In the genomic region with DNA sequence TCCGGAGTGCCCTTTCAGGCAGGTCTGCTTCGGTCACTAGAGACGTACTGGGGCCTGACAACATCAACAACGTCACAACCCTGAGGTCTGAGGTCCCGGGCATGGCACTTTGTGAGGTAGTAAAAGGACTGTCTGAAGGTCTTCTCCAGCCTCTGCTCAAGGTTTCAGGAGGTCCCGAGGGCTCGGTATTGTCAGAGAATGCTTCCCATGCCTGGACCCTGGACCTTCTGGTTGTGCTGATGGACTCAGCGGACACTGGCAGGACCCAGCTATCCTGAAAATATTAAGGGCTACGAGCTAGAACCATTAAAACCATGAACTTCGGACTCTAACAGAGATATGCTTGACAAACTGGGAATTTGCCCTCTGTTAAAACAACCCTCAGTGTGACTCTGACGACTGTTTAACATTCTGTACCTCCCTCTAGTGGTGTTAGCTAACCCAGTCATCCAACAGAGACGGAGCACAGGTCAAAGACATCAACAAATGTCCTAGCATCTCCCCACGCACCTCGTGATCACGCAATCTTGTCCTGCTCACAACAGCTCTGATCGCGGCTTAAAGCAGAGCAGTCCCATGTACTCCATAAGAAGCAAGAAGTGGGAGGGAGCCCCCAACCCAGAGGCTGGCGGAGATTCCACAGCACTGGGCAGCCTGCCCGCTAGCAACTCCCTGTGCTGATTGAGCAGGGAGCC, we compare ENCODE assay signal across 13 cellular contexts.
DNase-seq lines count a peak whose midpoint lies in the region; ATAC-seq and TF ChIP-seq lines count a peak whose summit lies in the region.
"Had no signal": no experiment of that assay in that cellular context is flagged by ENCODE, and none has a peak within 500 bp of the region (broad histone marks: within the 10 kb centered on the region; RNA-seq: fewer than 3 reads in every experiment).

No MANE protein-coding gene starts in this region.

- H3K36me3 Mint-ChIP-seq in type B pancreatic cell, result peaks cover 34% of the 10 kb centered on the region
- peaks cover 76% of the 10 kb centered on the region for H3K36me3 Mint-ChIP-seq in activated naive CD4-positive, alpha-beta T cell treated with anti-CD3 and anti-CD28 coated beads for 36 hours (ENCODE audit: low read depth)

- 88 to 89% methylated on average over 19 of the region's 19 CpGs for WGBS in heart right ventricle, 2 donors

- H3K27me3 ChIP-seq in heart right ventricle, result no peaks in the 10 kb centered on the region
- H3K27me3 ChIP-seq in adipocyte (replicated peaks; ENCODE audit: control insufficient read depth, insufficient read depth, low read length), result no peaks in the 10 kb centered on the region
- H3K27me3 ChIP-seq: breast epithelium had no signal

- no peak overlapping the region for H3K27ac ChIP-seq in heart right ventricle
- H3K27ac ChIP-seq: breast epithelium had no signal

- no peak overlapping the region for H3K27ac Mint-ChIP-seq in type B pancreatic cell
- H3K27ac Mint-ChIP-seq in activated naive CD4-positive, alpha-beta T cell treated with anti-CD3 and anti-CD28 coated beads for 36 hours, result no peak overlapping the region
- H3K27ac Mint-ChIP-seq: T-cell had no signal

- H3K36me3 ChIP-seq in heart right ventricle, result peaks cover 0 to 81% (median 46%) of the 10 kb centered on the region in 9 donors
- H3K36me3 ChIP-seq in adipocyte (ENCODE audit: control insufficient read depth, insufficient read depth, low read length, severe bottlenecking), result peaks cover 60% of the 10 kb centered on the region

- CTCF ChIA-PET in activated naive CD4-positive, alpha-beta T cell treated with anti-CD3 and anti-CD28 coated beads for 36 hours (lab: Charles Lee), result interaction anchor here (1.2 kb wide), 1 partner anchor 86 kb away, joined by 4 read pairs; no protein-coding TSS in a partner anchor

- TF ChIP-seq CTCF in heart right ventricle (IDR thresholded peaks at IDR 0.05) (peak in 5 of 9 donors; percentile 11 to 50 (median 28)), type B pancreatic cell (conservative IDR thresholded peaks at IDR 0.05) (peak; percentile 36)

- no peaks in the 10 kb centered on the region for H3K27me3 Mint-ChIP-seq in type B pancreatic cell
- no peaks in the 10 kb centered on the region for H3K27me3 Mint-ChIP-seq in activated naive CD4-positive, alpha-beta T cell treated with anti-CD3 and anti-CD28 coated beads for 36 hours (ENCODE audit: low read depth)
- H3K27me3 Mint-ChIP-seq: CD4-positive, CD25-positive, alpha-beta regulatory T cell; naive thymus-derived CD8-positive, alpha-beta T cell; T-cell had no signal

- DNase-seq in heart right ventricle, result no peak
- DNase-seq in left ventricle myocardium superior, result no peak
- DNase-seq in adipocyte (ENCODE audit: low read depth), result peak; percentile 5
- DNase-seq in iPS DF 19.7 (ENCODE audit: low read depth, low spot score), result peak; percentile 7
- no peak for DNase-seq in type B pancreatic cell (ENCODE audit: extremely low spot score, unreplicated experiment)
- DNase-seq in activated naive CD4-positive, alpha-beta T cell treated with anti-CD3 and anti-CD28 coated beads for 36 hours, result no peak
- DNase-seq in stimulated activated CD4-positive, alpha-beta T cell treated with anti-CD3 and anti-CD28 coated beads, Interleukin-12 subunit alpha, Interleukin-12 subunit beta, amount 100 ng/mL, for 4 hours, result no peak
- DNase-seq: CD4-positive, CD25-positive, alpha-beta regulatory T cell; naive thymus-derived CD8-positive, alpha-beta T cell; stimulated activated CD4-positive, alpha-beta T cell treated with anti-CD3 and anti-CD28 coated beads, Interleukin-4, amount 100 ng/mL, for 1 hour; T-cell had no signal

- H3K4me1 Mint-ChIP-seq in type B pancreatic cell (ENCODE audit: unreplicated experiment), result no peaks in the 10 kb centered on the region
- no peaks in the 10 kb centered on the region for H3K4me1 Mint-ChIP-seq in activated naive CD4-positive, alpha-beta T cell treated with anti-CD3 and anti-CD28 coated beads for 36 hours (ENCODE audit: low read depth)
- H3K4me1 Mint-ChIP-seq: T-cell had no signal

- intact Hi-C loops in heart right ventricle (cut with DNase I) (loop anchor here in 1 of 10 donors (10.0 kb wide), 1 partner anchor 83 kb away; no protein-coding TSS in a partner anchor), left ventricle myocardium superior (cut with micrococcal nuclease) (no loop called here)
- intact Hi-C loops in activated naive CD4-positive, alpha-beta T cell treated with anti-CD3 and anti-CD28 coated beads for 36 hours (cut with micrococcal nuclease), result no loop called here

- H3K4me1 ChIP-seq in heart right ventricle, result peaks cover 0 to 11% (median 0%) of the 10 kb centered on the region in 9 donors
- H3K4me1 ChIP-seq in adipocyte (ENCODE audit: control insufficient read depth, insufficient read depth, low read length), result no peaks in the 10 kb centered on the region
- H3K4me1 ChIP-seq: breast epithelium had no signal

- H3K4me3 ChIP-seq in heart right ventricle (no peak overlapping the region), adipocyte (ENCODE audit: low read length) (no peak overlapping the region)
- H3K4me3 ChIP-seq: breast epithelium had no signal

- ATAC-seq in heart right ventricle (peak in 6 of 8 donors; percentile 13 to 64 (median 36)), left ventricle myocardium superior (no peak), HG02981 (IDR thresholded peaks at IDR 0.05; ENCODE audit: unreplicated experiment) (no peak)
- ATAC-seq: naive thymus-derived CD8-positive, alpha-beta T cell; T-cell had no signal

- H3K9me3 ChIP-seq in heart right ventricle (peaks cover 0 to 11% (median 0%) of the 10 kb centered on the region in 11 donors), adipocyte (ENCODE audit: control insufficient read depth, low read length) (no peaks in the 10 kb centered on the region)

- no peak overlapping the region for H3K9ac ChIP-seq in adipocyte (ENCODE audit: low read length)

- H3K9me3 Mint-ChIP-seq in type B pancreatic cell, result no peaks in the 10 kb centered on the region
- H3K9me3 Mint-ChIP-seq in activated naive CD4-positive, alpha-beta T cell treated with anti-CD3 and anti-CD28 coated beads for 36 hours, result peaks cover 20% of the 10 kb centered on the region

- no peak overlapping the region for H3K4me3 Mint-ChIP-seq in type B pancreatic cell
- H3K4me3 Mint-ChIP-seq in activated naive CD4-positive, alpha-beta T cell treated with anti-CD3 and anti-CD28 coated beads for 36 hours, result no peak overlapping the region
- H3K4me3 Mint-ChIP-seq: CD4-positive, CD25-positive, alpha-beta regulatory T cell; naive thymus-derived CD8-positive, alpha-beta T cell; T-cell had no signal

Comparison
In these comparisons a context has a peak if more than half of its experiments do, and no peak if none do; other contexts are left out.
1. ATAC-seq: peak in heart right ventricle (6 of 8); none in left ventricle myocardium superior (single experiment) and HG02981 (single experiment).
2. DNase-seq: peak in adipocyte (single experiment) and iPS DF 19.7 (single experiment); none in heart right ventricle (0 of 2), left ventricle myocardium superior (single experiment), type B pancreatic cell (single experiment), activated naive CD4-positive, alpha-beta T cell treated with anti-CD3 and anti-CD28 coated beads for 36 hours (single experiment) and stimulated activated CD4-positive, alpha-beta T cell treated with anti-CD3 and anti-CD28 coated beads, Interleukin-12 subunit alpha, Interleukin-12 subunit beta, amount 100 ng/mL, for 4 hours (single experiment).